ENCODE assay signal across 8 cellular contexts in the genomic region with DNA sequence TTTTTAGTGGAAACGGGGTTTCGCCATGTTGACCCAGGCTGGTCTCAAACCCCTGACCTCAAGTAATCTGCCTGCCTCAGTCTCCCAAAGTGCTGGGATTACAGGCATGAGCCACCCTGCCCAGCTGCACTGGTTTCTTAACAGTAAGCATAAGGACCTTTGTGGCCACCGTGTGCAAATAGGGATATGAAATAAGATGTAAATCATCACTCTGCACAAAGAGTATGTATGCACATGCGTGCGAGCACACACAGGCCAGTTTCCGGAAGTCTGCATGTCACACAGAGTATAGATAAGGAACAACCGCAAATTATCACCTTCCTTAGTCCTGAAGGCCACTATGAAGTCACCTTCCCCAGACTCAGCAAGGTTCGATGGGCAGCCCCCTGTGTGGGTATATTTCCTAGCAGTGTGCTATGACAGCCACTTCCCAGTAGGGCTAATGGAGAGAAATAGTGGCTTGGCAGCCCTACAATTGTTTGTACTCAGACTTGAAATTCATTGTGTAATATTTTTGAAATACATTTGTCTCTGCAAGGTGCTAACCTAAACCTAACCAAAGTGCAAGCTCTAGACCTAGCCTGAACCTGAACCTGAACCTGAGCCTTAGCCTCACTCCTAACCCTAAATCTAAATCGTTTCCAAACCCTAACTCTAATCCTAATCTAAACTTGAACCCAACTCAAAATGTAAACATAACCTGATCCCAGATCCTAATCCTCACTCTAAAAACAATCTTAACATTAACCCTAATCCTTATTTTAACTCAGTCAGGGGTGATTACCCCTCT. TPM values are rescaled to one million over a fixed set of nuclear protein-coding genes. Genes with fewer than 3 reads are reported as not detected.
A peak's percentile ranks its signal among the peaks of the same experiment; 100 is the strongest.
DNase-seq lines count a peak whose midpoint lies in the region; ATAC-seq and TF ChIP-seq lines count a peak whose summit lies in the region.

No MANE protein-coding gene starts in this region.

- no peaks in the 10 kb centered on the region for H3K9me3 ChIP-seq in SJCRH30 (replicated peaks)

- H3K36me3 ChIP-seq in SJCRH30: no peaks in the 10 kb centered on the region

- H3K4me1 ChIP-seq in SJCRH30: peaks cover 20% of the 10 kb centered on the region

- H3K27ac ChIP-seq in SJCRH30: no peak overlapping the region

- H3K4me3 ChIP-seq in GM12865 (ENCODE audit: low read depth, low read length) (no peak overlapping the region), cardiac fibroblast (replicated peaks in 1 of 2; ENCODE audit: low read depth in 2 of 2, low read length in 2 of 2) (no peak overlapping the region), SJCRH30 (no peak overlapping the region)

- ATAC-seq in GM19463 (IDR thresholded peaks at IDR 0.05; ENCODE audit: unreplicated experiment): peak; percentile 90
- ATAC-seq in HG03469 (IDR thresholded peaks at IDR 0.05; ENCODE audit: unreplicated experiment): peak; percentile 79

- no peak for TF ChIP-seq CTCF in GM12865 (IDR thresholded peaks at IDR 0.05; ENCODE audit: insufficient read depth, low read depth, low read length, missing control alignments)
- peak; percentile 17 for TF ChIP-seq CTCF in cardiac fibroblast (IDR thresholded peaks at IDR 0.05; ENCODE audit: low read depth, low read length)

- DNase-seq in GM12865 (ENCODE audit: low read depth): peak; percentile 77
- DNase-seq in cardiac fibroblast (ENCODE audit: low read depth in 2 of 2): peak in 1 of 2 donors; percentile 30
- no peak for DNase-seq in AG20443 (ENCODE audit: low spot score)
- no peak for DNase-seq in SJCRH30
- DNase-seq in HuH-7.5 (ENCODE audit: low spot score): no peak
- no peak for DNase-seq in DMS 273 (lab: John Stamatoyannopoulos, UW; ENCODE audit: unreplicated experiment)

- H3K27me3 ChIP-seq in SJCRH30: no peaks in the 10 kb centered on the region

RNA-seq across cellular contexts. Expression of a gene that starts 48.4 kb away (rescaled TPM):
- not detected in 2 replicates for total RNA-seq in SJCRH30 (2014; rRNA removed; shearing (Covaris generic))

RNA-seq across cellular contexts. Expression of a gene that starts 52.4 kb away (rescaled TPM):
- total RNA-seq in SJCRH30 (2014; rRNA removed; shearing (Covaris generic)): not detected in 2 replicates
